In the genomic region with DNA sequence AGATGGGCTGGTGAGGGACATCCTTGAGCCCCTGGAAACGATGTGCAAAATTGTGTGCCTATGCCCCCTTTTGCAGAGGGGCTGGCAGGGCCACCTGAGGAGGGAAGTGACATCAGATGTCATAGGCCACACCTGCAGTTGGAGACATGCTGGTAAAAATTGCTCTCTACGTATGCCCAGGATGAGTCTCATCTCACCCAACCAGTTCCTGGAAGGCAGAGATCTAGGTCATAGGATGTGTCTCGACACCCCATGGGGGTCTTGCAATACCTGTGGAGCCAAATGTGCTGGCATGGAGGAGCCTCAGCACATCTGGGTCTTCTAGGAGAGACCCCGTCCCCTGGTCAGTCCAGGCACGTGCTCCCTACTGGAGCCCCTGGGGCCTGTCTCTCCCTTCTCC, we compare ENCODE assay signal across 22 cellular contexts.
DNase-seq lines count a peak whose midpoint lies in the region; ATAC-seq, FAIRE-seq and TF ChIP-seq lines count a peak whose summit lies in the region.
"Had no signal": no experiment of that assay in that cellular context is flagged by ENCODE, and none has a peak within 500 bp of the region (broad histone marks: within the 10 kb centered on the region; RNA-seq: fewer than 3 reads in every experiment).

No MANE protein-coding gene starts in this region.

- TF ChIP-seq RAD21 in H1 (IDR thresholded peaks at IDR 0.05 in 1 of 2, conservative IDR thresholded peaks at IDR 0.05 in 1 of 2; ENCODE audit: low read depth in 2 of 2, low read length in 2 of 2): no peak

- peaks cover 10% of the 10 kb centered on the region for H3K9me3 Mint-ChIP-seq in neural progenitor cell

- H3K4me3 ChIP-seq in H1 (ENCODE audit: extremely low read depth in 1 of 4, insufficient read depth in 2 of 4, low read depth in 3 of 4, low read length in 4 of 4): no peak overlapping the region
- no peak overlapping the region for H3K4me3 ChIP-seq in neuronal stem cell (ENCODE audit: low read length in 2 of 2)
- no peak overlapping the region for H3K4me3 ChIP-seq in suprapubic skin
- H3K4me3 ChIP-seq in neural progenitor cell: no peak overlapping the region
- H3K4me3 ChIP-seq: HAP-1 had no signal

- 87% methylated on average over 5 of the region's 5 CpGs; no CpG with 5 or more reads in 1 of the 2 experiments for WGBS in H1 (ENCODE audit: extremely low coverage in 1 of 2, insufficient coverage in 1 of 2, insufficient read length in 1 of 2, insufficient replicate concordance in 2 of 2, low coverage in 1 of 2, low lambda C conversion rate in 2 of 2, missing lambda C conversion rate in 1 of 2), 2 experiments
- WGBS in neuronal stem cell (ENCODE audit: extremely low coverage in 2 of 2, insufficient read length in 2 of 2, insufficient replicate concordance in 1 of 2), 2 donors: no CpG with 5 or more reads among the region's 5 CpGs
- 55% methylated on average over 5 of the region's 5 CpGs for WGBS in suprapubic skin

- H2BK20ac ChIP-seq in H1 (ENCODE audit: low read length): 0 out of 2 replicates have a peak overlapping the region, but pooled peaks have one; percentile 18

- H3K4me1 ChIP-seq in H1 (replicated peaks in 1 of 4; ENCODE audit: control insufficient read depth in 3 of 4, insufficient read depth in 4 of 4, low read length in 3 of 4): peaks cover 10 to 20% (median 15%) of the 10 kb centered on the region in 4 experiments
- H3K4me1 ChIP-seq in neuronal stem cell (ENCODE audit: control insufficient read depth in 2 of 2, insufficient read depth in 1 of 2, low read depth in 1 of 2, low read length in 2 of 2): peaks cover 0 to 34% of the 10 kb centered on the region in 2 donors
- H3K4me1 ChIP-seq in suprapubic skin: peaks cover 55% of the 10 kb centered on the region
- H3K4me1 ChIP-seq in neural progenitor cell: peaks cover 27% of the 10 kb centered on the region

- H3K79me1 ChIP-seq in H1 (ENCODE audit: low read depth, low read length): no peaks in the 10 kb centered on the region
- H3K79me1 ChIP-seq in neuronal stem cell (ENCODE audit: low read depth, low read length): no peaks in the 10 kb centered on the region

- peaks cover 44% of the 10 kb centered on the region for H3K4me1 Mint-ChIP-seq in neural progenitor cell

- TF ChIP-seq EP300 in H1 (IDR thresholded peaks at IDR 0.05; ENCODE audit: borderline replicate concordance in 1 of 2, low read depth in 2 of 2, low read length in 2 of 2) (no peak), suprapubic skin (IDR thresholded peaks at IDR 0.05) (no peak)

- H3K18ac ChIP-seq in H1 (ENCODE audit: extremely low read depth, low read length): no peak overlapping the region
- no peak overlapping the region for H3K18ac ChIP-seq in neuronal stem cell (ENCODE audit: low read length)

- H3K27me3 Mint-ChIP-seq in neural progenitor cell (ENCODE audit: insufficient read depth, low read depth): peaks cover 6% of the 10 kb centered on the region

- H3K14ac ChIP-seq in H1 (ENCODE audit: insufficient read length) (no peak overlapping the region), neuronal stem cell (ENCODE audit: low read length) (no peak overlapping the region)

- H3K23me2 ChIP-seq in H1 (ENCODE audit: low read depth, low read length): no peaks in the 10 kb centered on the region

- H3K4ac ChIP-seq in H1 (replicated peaks; ENCODE audit: insufficient read length, low read depth, low read length) (no peak overlapping the region), neuronal stem cell (ENCODE audit: low read length) (no peak overlapping the region)

- DNase-seq in H1 (ENCODE audit: low read depth in 1 of 2, low spot score in 2 of 2): no peak
- DNase-seq in neuronal stem cell (ENCODE audit: low spot score): no peak
- no peak for DNase-seq in suprapubic skin (ENCODE audit: low spot score in 2 of 2)
- no peak for DNase-seq in neural progenitor cell (ENCODE audit: low spot score)
- no peak for DNase-seq in NCI-H345 treated with DMSO at 0.1 percent for 48 hours (lab: John Stamatoyannopoulos, UW; ENCODE audit: unreplicated experiment)
- DNase-seq: ACHN; BE2C; C1 segment of cervical spinal cord; CD4-positive, CD25-positive, alpha-beta regulatory T cell; CD8-positive, alpha-beta memory T cell; COR-L47; DMS 273 treated with DMSO at 0.1 percent for 48 hours; DMS53; DND-41; EL had no signal

- no peaks in the 10 kb centered on the region for H3K36me3 ChIP-seq in H1 (ENCODE audit: control insufficient read depth in 2 of 4, insufficient read depth in 4 of 4, low read length in 3 of 4)
- no peaks in the 10 kb centered on the region for H3K36me3 ChIP-seq in neuronal stem cell (replicated peaks in 1 of 2; ENCODE audit: control insufficient read depth in 2 of 2, insufficient read depth in 2 of 2, low read length in 2 of 2)
- no peaks in the 10 kb centered on the region for H3K36me3 ChIP-seq in suprapubic skin
- H3K36me3 ChIP-seq in neural progenitor cell: no peaks in the 10 kb centered on the region
- H3K36me3 ChIP-seq: BE2C, HAP-1 had no signal

- H3K23ac ChIP-seq in H1 (ENCODE audit: insufficient read length): no peak overlapping the region
- no peak overlapping the region for H3K23ac ChIP-seq in neuronal stem cell (ENCODE audit: low read depth, low read length, poor library complexity)

- no peak overlapping the region for H3K27ac ChIP-seq in H1 (ENCODE audit: low read depth, low read length)
- H3K27ac ChIP-seq in neuronal stem cell (replicated peaks; ENCODE audit: low read length): no peak overlapping the region
- peak overlapping the region; percentile 24 for H3K27ac ChIP-seq in suprapubic skin
- no peak overlapping the region for H3K27ac ChIP-seq in neural progenitor cell
- H3K27ac ChIP-seq: HL-60 had no signal

- H2BK15ac ChIP-seq in H1 (ENCODE audit: low read length): 0 out of 2 replicates have a peak overlapping the region, but pooled peaks have one; percentile 3
- peak overlapping the region; percentile 77 for H2BK15ac ChIP-seq in neuronal stem cell (ENCODE audit: low read length)

- no peak overlapping the region for H2BK5ac ChIP-seq in H1 (ENCODE audit: low read depth, low read length)
- H2BK5ac ChIP-seq in neuronal stem cell (ENCODE audit: low read length): no peak overlapping the region

- H3F3A ChIP-seq in neural progenitor cell (ENCODE audit: low read depth): peaks cover 8% of the 10 kb centered on the region

- H4K91ac ChIP-seq in H1 (replicated peaks; ENCODE audit: insufficient read length, low read length) (no peak overlapping the region), neuronal stem cell (ENCODE audit: low read depth, low read length, poor library complexity) (no peak overlapping the region)

- H4K20me1 ChIP-seq in H1 (replicated peaks in 1 of 2; ENCODE audit: control insufficient read depth in 1 of 2, insufficient read depth in 2 of 2, low read length in 2 of 2): no peaks in the 10 kb centered on the region
- no peaks in the 10 kb centered on the region for H4K20me1 ChIP-seq in neural progenitor cell (ENCODE audit: low read depth)

- no peaks in the 10 kb centered on the region for H3K36me3 Mint-ChIP-seq in neural progenitor cell
- H3K36me3 Mint-ChIP-seq: CD4-positive, CD25-positive, alpha-beta regulatory T cell had no signal

- no peak for TF ChIP-seq CTCF in H1 (IDR thresholded peaks at IDR 0.05; ENCODE audit: control extremely low read depth in 1 of 3, insufficient read depth in 1 of 3, low read depth in 1 of 3, low read length in 3 of 3)
- no peak for TF ChIP-seq CTCF in suprapubic skin (IDR thresholded peaks at IDR 0.05)
- TF ChIP-seq CTCF in neural progenitor cell (IDR thresholded peaks at IDR 0.05): no peak

- no peak overlapping the region for H4K5ac ChIP-seq in H1 (ENCODE audit: insufficient read length, low read depth, low read length)

- H2AK5ac ChIP-seq in H1 (ENCODE audit: low read depth, low read length): 0 out of 2 replicates have a peak overlapping the region, but pooled peaks have one; percentile 17
- H2AK5ac ChIP-seq in neuronal stem cell (ENCODE audit: low read depth, low read length): peak overlapping the region; percentile 48

- H3K27ac Mint-ChIP-seq in neural progenitor cell: no peak overlapping the region
- H3K27ac Mint-ChIP-seq: CD4-positive, CD25-positive, alpha-beta regulatory T cell; CD8-positive, alpha-beta memory T cell had no signal

- H3K9ac ChIP-seq in H1 (replicated peaks in 1 of 4; ENCODE audit: extremely low read depth in 1 of 4, low read depth in 3 of 4, low read length in 3 of 4) (no peak overlapping the region), neuronal stem cell (ENCODE audit: low read depth, low read length, poor library complexity) (no peak overlapping the region), neural progenitor cell (no peak overlapping the region)

- TF ChIP-seq POLR2A in H1 (IDR thresholded peaks at IDR 0.05; ENCODE audit: control extremely low read depth in 1 of 2, low read depth in 2 of 2, low read length in 2 of 2) (no peak), suprapubic skin (IDR thresholded peaks at IDR 0.05) (no peak)

- no peak overlapping the region for H2AFZ ChIP-seq in H1 (ENCODE audit: low read length)
- H2AFZ ChIP-seq in neuronal stem cell (ENCODE audit: low read length): no peak overlapping the region
- H2AFZ ChIP-seq in neural progenitor cell (replicated peaks): no peak overlapping the region

- no peak overlapping the region for H4K8ac ChIP-seq in H1 (ENCODE audit: extremely low read depth, insufficient read depth, low read length)
- no peak overlapping the region for H4K8ac ChIP-seq in neuronal stem cell (ENCODE audit: low read depth, low read length)

- FAIRE-seq in H1 (lab: Jason Lieb, UNC): no peak
- FAIRE-seq: A204.1, G401.6, GM12891, GM19239 had no signal

- H2BK12ac ChIP-seq in H1 (ENCODE audit: low read depth, low read length) (0 out of 2 replicates have a peak overlapping the region, but pooled peaks have one; percentile 94), neuronal stem cell (ENCODE audit: low read length) (no peak overlapping the region)

- CTCF ChIA-PET in H1 (lab: Charles Lee; ENCODE audit: partially characterized antibody): interaction anchor here (0.5 to 1.2 kb wide), 2 partner anchors 10 to 420 kb away, joined by 3 read pairs; no protein-coding TSS in a partner anchor

- POLR2A ChIA-PET in H1 (lab: Charles Lee; ENCODE audit: partially characterized antibody): no interaction called here

- H3K4me2 ChIP-seq in H1 (ENCODE audit: insufficient read depth in 1 of 2, low read depth in 2 of 2, low read length in 2 of 2) (no peak overlapping the region), neuronal stem cell (ENCODE audit: insufficient read depth, low read length, poor library complexity, severe bottlenecking) (no peak overlapping the region), neural progenitor cell (no peak overlapping the region)

- H3K79me2 ChIP-seq in H1 (ENCODE audit: control insufficient read depth in 1 of 2, insufficient read depth in 2 of 2, low read length in 2 of 2) (no peaks in the 10 kb centered on the region), neural progenitor cell (ENCODE audit: low read depth) (no peaks in the 10 kb centered on the region)

- no peak overlapping the region for H3K56ac ChIP-seq in H1 (replicated peaks; ENCODE audit: insufficient read length, low read depth, low read length)

- no peaks in the 10 kb centered on the region; a peak in 1 of 4 replicates for H3K9me3 ChIP-seq in H1 (ENCODE audit: insufficient read depth in 2 of 2, low read depth in 1 of 2, low read length in 1 of 2)
- no peaks in the 10 kb centered on the region for H3K9me3 ChIP-seq in neuronal stem cell (replicated peaks in 1 of 2; ENCODE audit: control insufficient read depth in 2 of 2, insufficient read depth in 1 of 2, low read depth in 1 of 2, low read length in 2 of 2)
- H3K9me3 ChIP-seq in suprapubic skin: no peaks in the 10 kb centered on the region
- H3K9me3 ChIP-seq in neural progenitor cell (ENCODE audit: low read depth): no peaks in the 10 kb centered on the region

- ATAC-seq in HG03139 (IDR thresholded peaks at IDR 0.05; ENCODE audit: unreplicated experiment): no peak

- no peaks in the 10 kb centered on the region for H3K27me3 ChIP-seq in H1 (replicated peaks in 1 of 4; ENCODE audit: control insufficient read depth in 3 of 4, extremely low read depth in 1 of 4, insufficient read depth in 3 of 4, low read length in 3 of 4)
- H3K27me3 ChIP-seq in neuronal stem cell (ENCODE audit: control insufficient read depth in 3 of 3, insufficient read depth in 3 of 3, low read depth in 1 of 3, low read length in 3 of 3): peaks cover 0 to 14% (median 4%) of the 10 kb centered on the region in 3 experiments
- no peaks in the 10 kb centered on the region for H3K27me3 ChIP-seq in suprapubic skin
- H3K27me3 ChIP-seq in neural progenitor cell: no peaks in the 10 kb centered on the region
- H3K27me3 ChIP-seq: BE2C had no signal

- H2BK120ac ChIP-seq in H1 (replicated peaks; ENCODE audit: low read depth, low read length): no peak overlapping the region
- H2BK120ac ChIP-seq in neuronal stem cell (ENCODE audit: low read depth, low read length): peak overlapping the region; percentile 24

- no peak overlapping the region for H3K4me3 Mint-ChIP-seq in neural progenitor cell
- H3K4me3 Mint-ChIP-seq: CD4-positive, CD25-positive, alpha-beta regulatory T cell; CD8-positive, alpha-beta memory T cell had no signal
